ENCODE assay signal across 24 cellular contexts in genomic region chr10:76040830-76041220, GRCh38.
DNase-seq lines count a peak whose midpoint lies in the region; ATAC-seq, FAIRE-seq and TF ChIP-seq lines count a peak whose summit lies in the region.
"Had no signal": no experiment of that assay in that cellular context is flagged by ENCODE, and none has a peak within 500 bp of the region (broad histone marks: within the 10 kb centered on the region; RNA-seq: fewer than 3 reads in every experiment).

No MANE protein-coding gene starts in this region.

- H2BK5ac ChIP-seq in H1 (ENCODE audit: low read depth, low read length), result no peak overlapping the region

- H4K5ac ChIP-seq in H1 (ENCODE audit: insufficient read length, low read depth, low read length), result no peak overlapping the region

- BruUV-seq in HepG2 (replicated peaks; lab: Mats Ljungman, UMichigan), result no TSS peak
- no TSS peak for BruUV-seq in K562 (replicated peaks; lab: Mats Ljungman, UMichigan)

- POLR2A ChIA-PET in HepG2 (lab: Yijun Ruan, JAX), result no interaction called here
- POLR2A ChIA-PET in K562 (lab: Yijun Ruan, JAX), result no interaction called here
- POLR2A ChIA-PET in H1 (lab: Charles Lee; ENCODE audit: partially characterized antibody), result no interaction called here

- H2BK120ac ChIP-seq in H1 (replicated peaks; ENCODE audit: low read depth, low read length), result no peak overlapping the region

- 94% methylated on average over 5 of the region's 6 CpGs for WGBS in HepG2 (ENCODE audit: low lambda C conversion rate)
- 94% methylated on average over 2 of the region's 6 CpGs for WGBS in right lobe of liver (ENCODE audit: insufficient coverage, low coverage, low lambda C conversion rate, missing lambda C conversion rate)
- WGBS in K562 (ENCODE audit: insufficient coverage, low coverage, missing lambda C conversion rate), result under 1% methylated on average over 6 of the region's 6 CpGs
- 88% methylated on average over 6 of the region's 6 CpGs; no CpG with 5 or more reads in 1 of the 2 experiments for WGBS in H1 (ENCODE audit: extremely low coverage in 1 of 2, insufficient coverage in 1 of 2, insufficient read length in 1 of 2, insufficient replicate concordance in 2 of 2, low coverage in 1 of 2, low lambda C conversion rate in 2 of 2, missing lambda C conversion rate in 1 of 2), 2 experiments
- WGBS in esophagus muscularis mucosa, result 95% methylated on average over 6 of the region's 6 CpGs

- no peak overlapping the region for H3K14ac ChIP-seq in H1 (ENCODE audit: insufficient read length)

- H3K9ac ChIP-seq in HepG2 (ENCODE audit: insufficient read depth, low read depth, low read length) (no peak overlapping the region), K562 (ENCODE audit: insufficient read depth in 1 of 2, low read depth in 2 of 2, low read length in 2 of 2) (no peak overlapping the region), H1 (replicated peaks in 1 of 4; ENCODE audit: extremely low read depth in 1 of 4, low read depth in 3 of 4, low read length in 3 of 4) (no peak overlapping the region)
- H3K9ac ChIP-seq: BLaER1 treated with 17β-estradiol and CSF1 and Interleukin-3, amounts not matched to agents 10 nM and 100 nM had no signal

- H3K4me2 ChIP-seq in HepG2 (ENCODE audit: low read depth, low read length) (no peak overlapping the region), K562 (ENCODE audit: insufficient read depth, low read length) (no peak overlapping the region), H1 (ENCODE audit: insufficient read depth in 1 of 2, low read depth in 2 of 2, low read length in 2 of 2) (no peak overlapping the region)
- H3K4me2 ChIP-seq: A549; BLaER1 treated with 17β-estradiol and CSF1 and Interleukin-3, amounts not matched to agents 10 nM and 100 nM had no signal

- CTCF ChIA-PET in HepG2 (lab: Yijun Ruan, JAX; ENCODE audit: low intra/inter-chr PET ratio, low total read pairs), result no interaction called here
- CTCF ChIA-PET in K562 (lab: Yijun Ruan, JAX; ENCODE audit: low intra/inter-chr PET ratio), result no interaction called here
- CTCF ChIA-PET in H1 (lab: Charles Lee; ENCODE audit: partially characterized antibody), result interaction anchor here (0.7 to 1.7 kb wide), 7 partner anchors 13 to 313 kb away, joined by 3 to 6 read pairs (median 3); no protein-coding TSS in a partner anchor

- no peak overlapping the region for H3K4ac ChIP-seq in H1 (replicated peaks; ENCODE audit: insufficient read length, low read depth, low read length)

- H3K9me1 ChIP-seq in K562 (ENCODE audit: control insufficient read depth, insufficient read depth, low read length), result no peaks in the 10 kb centered on the region

- no peaks in the 10 kb centered on the region for H3K27me3 ChIP-seq in HepG2 (ENCODE audit: control insufficient read depth in 1 of 2, insufficient read depth in 2 of 2, low read length in 2 of 2)
- no peaks in the 10 kb centered on the region for H3K27me3 ChIP-seq in right lobe of liver
- H3K27me3 ChIP-seq in K562 (ENCODE audit: control insufficient read depth in 2 of 2, insufficient read depth in 2 of 2, low read length in 2 of 2), result no peaks in the 10 kb centered on the region; a peak in 1 of 5 replicates
- peaks cover 0 to 1% (median 0%) of the 10 kb centered on the region in 4 experiments; a peak in 1 of 7 replicates for H3K27me3 ChIP-seq in H1 (replicated peaks in 1 of 4; ENCODE audit: control insufficient read depth in 3 of 4, extremely low read depth in 1 of 4, insufficient read depth in 3 of 4, low read length in 3 of 4)
- H3K27me3 ChIP-seq in esophagus muscularis mucosa, result no peaks in the 10 kb centered on the region
- H3K27me3 ChIP-seq: BLaER1 treated with 17β-estradiol and CSF1 and Interleukin-3, amounts not matched to agents 10 nM and 100 nM had no signal

- in situ Hi-C loops in HepG2 (cut with HindIII; ENCODE audit: extremely low pct_ligation_motif_present, low pct_unique_long_range_greater_than_20kb), result loop anchor here (5.0 kb wide), 1 partner anchor 261 kb away; no protein-coding TSS in a partner anchor
- in situ Hi-C loops in K562 (cut with MboI), result no loop called here

- no peak overlapping the region for H2BK12ac ChIP-seq in H1 (ENCODE audit: low read depth, low read length)

- H3K4me3 ChIP-seq in HepG2 (replicated peaks in 1 of 3; ENCODE audit: insufficient read depth in 1 of 3, low read depth in 2 of 3, low read length in 3 of 3) (no peak overlapping the region), right lobe of liver (no peak overlapping the region), K562 (no peak overlapping the region), H1 (ENCODE audit: extremely low read depth in 1 of 4, insufficient read depth in 2 of 4, low read depth in 3 of 4, low read length in 4 of 4) (no peak overlapping the region), esophagus muscularis mucosa (no peak overlapping the region)
- H3K4me3 ChIP-seq: A549; BLaER1 treated with 17β-estradiol and CSF1 and Interleukin-3, amounts not matched to agents 10 nM and 100 nM; GM12878 had no signal

- peaks cover 28% of the 10 kb centered on the region for H3K9me3 ChIP-seq in HepG2 (ENCODE audit: low read length)
- peaks cover 0 to 2% (median 0%) of the 10 kb centered on the region in 4 donors for H3K9me3 ChIP-seq in right lobe of liver
- H3K9me3 ChIP-seq in K562 (replicated peaks; ENCODE audit: control insufficient read depth, insufficient read depth, low read depth, low read length), result no peaks in the 10 kb centered on the region; the same call in 1 of the 2 replicates
- H3K9me3 ChIP-seq in H1 (ENCODE audit: insufficient read depth in 2 of 2, low read depth in 1 of 2, low read length in 1 of 2), result peaks cover 10 to 11% of the 10 kb centered on the region in 2 experiments; a peak in 2 of 4 replicates
- peaks cover 0 to 10% (median 8%) of the 10 kb centered on the region in 4 donors for H3K9me3 ChIP-seq in esophagus muscularis mucosa

- no peak overlapping the region for H2AFZ ChIP-seq in HepG2 (ENCODE audit: low read length)
- no peak overlapping the region for H2AFZ ChIP-seq in K562 (ENCODE audit: low read depth, low read length)
- no peak overlapping the region for H2AFZ ChIP-seq in H1 (ENCODE audit: low read length)

- no peak overlapping the region for H3K18ac ChIP-seq in H1 (ENCODE audit: extremely low read depth, low read length)

- intact Hi-C loops in HepG2 (cut with micrococcal nuclease; ENCODE audit: unreplicated experiment) (no loop called here), right lobe of liver (cut with DNase I) (no loop called here), K562 (cut with micrococcal nuclease) (no loop called here), left cardiac atrium (cut with DNase I) (no loop called here), esophagus muscularis mucosa (cut with DNase I) (no loop called here)

- H3K27ac ChIP-seq in HepG2 (ENCODE audit: extremely low read length, insufficient read depth, low read length) (no peak overlapping the region), right lobe of liver (no peak overlapping the region), K562 (ENCODE audit: extremely low read depth, low read depth, low read length) (no peak overlapping the region), H1 (ENCODE audit: low read depth, low read length) (no peak overlapping the region), esophagus muscularis mucosa (replicated peaks in 1 of 4) (no peak overlapping the region)
- H3K27ac ChIP-seq: 22Rv1; A549; BLaER1 treated with 17β-estradiol and CSF1 and Interleukin-3, amounts not matched to agents 10 nM and 100 nM had no signal

- no peak for FAIRE-seq in HepG2 (lab: Jason Lieb, UNC)
- FAIRE-seq in K562 (lab: Jason Lieb, UNC), result peak; percentile 44
- no peak for FAIRE-seq in H1 (lab: Jason Lieb, UNC)
- FAIRE-seq: A549, GM12878, GM12892, GM18507, GM19239 had no signal

- H3K23me2 ChIP-seq in H1 (ENCODE audit: low read depth, low read length), result no peaks in the 10 kb centered on the region

- H3K36me3 ChIP-seq in HepG2 (replicated peaks in 1 of 2; ENCODE audit: control insufficient read depth in 1 of 2, insufficient read depth in 2 of 2, low read length in 2 of 2) (no peaks in the 10 kb centered on the region; a peak in 2 of 5 replicates), right lobe of liver (no peaks in the 10 kb centered on the region), K562 (ENCODE audit: control insufficient read depth, insufficient read depth, low read length) (no peaks in the 10 kb centered on the region), H1 (ENCODE audit: control insufficient read depth in 2 of 4, insufficient read depth in 4 of 4, low read length in 3 of 4) (no peaks in the 10 kb centered on the region; a peak in 1 of 8 replicates), esophagus muscularis mucosa (no peaks in the 10 kb centered on the region)
- H3K36me3 ChIP-seq: BLaER1 treated with 17β-estradiol and CSF1 and Interleukin-3, amounts not matched to agents 10 nM and 100 nM had no signal

- TF ChIP-seq EP300 in HepG2 (IDR thresholded peaks at IDR 0.05; ENCODE audit: low read depth in 2 of 2, low read length in 2 of 2) (no peak), HepG2 (CRISPR knock-in tag; IDR thresholded peaks at IDR 0.05; ENCODE audit: borderline replicate concordance) (no peak), K562 (IDR thresholded peaks at IDR 0.05; ENCODE audit: low read length) (no peak), H1 (IDR thresholded peaks at IDR 0.05; ENCODE audit: borderline replicate concordance in 1 of 2, low read depth in 2 of 2, low read length in 2 of 2) (no peak), esophagus muscularis mucosa (IDR thresholded peaks at IDR 0.05) (no peak)

- DNase-seq in HepG2 (ENCODE audit: low spot score), result no peak
- no peak for DNase-seq in right lobe of liver
- DNase-seq in K562 (ENCODE audit: extremely low read depth in 1 of 4, low spot score in 3 of 4), result no peak
- DNase-seq in H1 (ENCODE audit: low read depth in 1 of 2, low spot score in 2 of 2), result no peak
- no peak for DNase-seq in left cardiac atrium
- DNase-seq in esophagus muscularis mucosa (ENCODE audit: extremely low spot score), result no peak
- DNase-seq: AML-193; CD4-positive, alpha-beta memory T cell; CD4-positive, CD25-positive, alpha-beta regulatory T cell; CD8-positive, alpha-beta memory T cell; COR-L47; DMS153; DMS79; DND-41; EL; GDM1 had no signal

- no peak for ATAC-seq in HepG2
- ATAC-seq in right lobe of liver, result no peak
- ATAC-seq in K562, result no peak
- ATAC-seq in GM18907 (IDR thresholded peaks at IDR 0.05; ENCODE audit: unreplicated experiment), result no peak
- ATAC-seq in left cardiac atrium, result no peak
- ATAC-seq: A549, GM12878 had no signal

- H3K79me2 ChIP-seq in HepG2 (ENCODE audit: insufficient read depth, low read length) (no peaks in the 10 kb centered on the region), K562 (ENCODE audit: control insufficient read depth, insufficient read depth, low read length) (no peaks in the 10 kb centered on the region), H1 (ENCODE audit: control insufficient read depth in 1 of 2, insufficient read depth in 2 of 2, low read length in 2 of 2) (no peaks in the 10 kb centered on the region)

- no peak overlapping the region for H3K56ac ChIP-seq in H1 (replicated peaks; ENCODE audit: insufficient read length, low read depth, low read length)

- no peak overlapping the region for H2BK15ac ChIP-seq in H1 (ENCODE audit: low read length)

- no peak overlapping the region for H4K91ac ChIP-seq in H1 (replicated peaks; ENCODE audit: insufficient read length, low read length)

- H4K20me1 ChIP-seq in HepG2 (ENCODE audit: insufficient read depth, low read length) (no peaks in the 10 kb centered on the region), K562 (replicated peaks; ENCODE audit: control insufficient read depth, insufficient read depth, low read length) (no peaks in the 10 kb centered on the region; the same call in 1 of the 2 replicates), H1 (replicated peaks in 1 of 2; ENCODE audit: control insufficient read depth in 1 of 2, insufficient read depth in 2 of 2, low read length in 2 of 2) (no peaks in the 10 kb centered on the region)
- H4K20me1 ChIP-seq: BLaER1 treated with 17β-estradiol and CSF1 and Interleukin-3, amounts not matched to agents 10 nM and 100 nM had no signal

- no peak for TF ChIP-seq RAD21 in HepG2 (CRISPR knock-in tag; IDR thresholded peaks at IDR 0.05)
- TF ChIP-seq RAD21 in K562 (CRISPR knock-in tag; conservative IDR thresholded peaks at IDR 0.05 in 1 of 2, IDR thresholded peaks at IDR 0.05 in 1 of 2), result no peak
- TF ChIP-seq RAD21 in H1 (IDR thresholded peaks at IDR 0.05 in 1 of 2, conservative IDR thresholded peaks at IDR 0.05 in 1 of 2; ENCODE audit: low read depth in 2 of 2, low read length in 2 of 2), result no peak

- H2AK5ac ChIP-seq in H1 (ENCODE audit: low read depth, low read length), result no peak overlapping the region

- TF ChIP-seq POLR2A in HepG2 (IDR thresholded peaks at IDR 0.05; ENCODE audit: insufficient read depth in 1 of 2, low read depth in 2 of 2, low read length in 2 of 2) (no peak), right lobe of liver (IDR thresholded peaks at IDR 0.05) (no peak), K562 (conservative IDR thresholded peaks at IDR 0.05) (no peak), H1 (IDR thresholded peaks at IDR 0.05; ENCODE audit: control extremely low read depth in 1 of 2, low read depth in 2 of 2, low read length in 2 of 2) (no peak), esophagus muscularis mucosa (IDR thresholded peaks at IDR 0.05; ENCODE audit: low read depth) (no peak)

- no peak for TF ChIP-seq CTCF in HepG2 (CRISPR knock-in tag; IDR thresholded peaks at IDR 0.05)
- TF ChIP-seq CTCF in right lobe of liver (IDR thresholded peaks at IDR 0.05), result no peak
- TF ChIP-seq CTCF in K562 (IDR thresholded peaks at IDR 0.05 in 2 of 3, conservative IDR thresholded peaks at IDR 0.05 in 1 of 3; ENCODE audit: insufficient read depth in 2 of 3, low read depth in 1 of 3, low read length in 3 of 3), result no peak
- TF ChIP-seq CTCF in H1 (IDR thresholded peaks at IDR 0.05; ENCODE audit: control extremely low read depth in 1 of 3, insufficient read depth in 1 of 3, low read depth in 1 of 3, low read length in 3 of 3), result no peak
- TF ChIP-seq CTCF in esophagus muscularis mucosa (IDR thresholded peaks at IDR 0.05), result no peak

- H2BK20ac ChIP-seq in H1 (ENCODE audit: low read length), result no peak overlapping the region

- no peaks in the 10 kb centered on the region for H3K79me1 ChIP-seq in H1 (ENCODE audit: low read depth, low read length)

- no peak overlapping the region for H4K8ac ChIP-seq in H1 (ENCODE audit: extremely low read depth, insufficient read depth, low read length)

- H3K23ac ChIP-seq in H1 (ENCODE audit: insufficient read length), result no peak overlapping the region

- H3K4me1 ChIP-seq in HepG2 (ENCODE audit: insufficient read depth, low read length) (peaks cover 32% of the 10 kb centered on the region), right lobe of liver (peaks cover 0 to 14% (median 5%) of the 10 kb centered on the region in 4 donors), K562 (replicated peaks in 1 of 2; ENCODE audit: control insufficient read depth in 2 of 2, insufficient read depth in 2 of 2, low read length in 2 of 2) (no peaks in the 10 kb centered on the region), H1 (replicated peaks in 1 of 4; ENCODE audit: control insufficient read depth in 3 of 4, insufficient read depth in 4 of 4, low read length in 3 of 4) (no peaks in the 10 kb centered on the region), esophagus muscularis mucosa (peaks cover 4 to 13% (median 12%) of the 10 kb centered on the region in 4 donors)
- H3K4me1 ChIP-seq: BLaER1 treated with 17β-estradiol and CSF1 and Interleukin-3, amounts not matched to agents 10 nM and 100 nM had no signal

Comparison
In these comparisons a context has a peak if more than half of its experiments do, and no peak if none do; other contexts are left out.
1. Of the 241 proteins assayed by ChIP-seq in both HepG2 and K562: peak only in HepG2: none; only in K562: MAFF, MAFG, MAFK and NFE2; in both: none; in neither: 237.